Comparison of ENCODE assay signal across 17 cellular contexts in the genomic region with DNA sequence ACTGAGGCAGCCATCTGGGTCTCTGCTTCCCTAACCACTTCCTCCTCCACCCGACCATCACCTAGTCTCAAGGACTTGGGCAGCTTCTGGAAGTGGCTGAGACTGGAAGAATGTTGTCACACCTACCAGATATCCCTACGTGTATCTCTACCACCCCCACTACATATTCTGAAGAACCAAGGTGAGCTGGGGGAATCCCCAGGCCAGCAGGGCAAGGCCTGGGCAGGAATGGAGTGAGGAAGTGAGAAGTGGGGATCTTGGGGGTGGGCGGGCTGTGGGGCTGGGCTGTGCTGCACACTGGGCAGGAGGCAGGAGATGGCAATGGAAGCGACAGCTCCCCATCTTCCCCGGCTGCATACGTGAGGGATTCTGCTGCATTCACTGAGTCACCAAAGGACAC. TPM values are rescaled to one million over a fixed set of nuclear protein-coding genes. Genes with fewer than 3 reads are reported as not detected.
"Had no signal": no experiment of that assay in that cellular context is flagged by ENCODE, and none has a peak within 500 bp of the region (broad histone marks: within the 10 kb centered on the region; RNA-seq: fewer than 3 reads in every experiment).

No MANE protein-coding gene starts in this region.

- DNase-seq: activated CD4-positive, alpha-beta T cell treated with anti-CD3 and anti-CD28 coated beads for 4 hours; activated CD8-positive, alpha-beta memory T cell treated with anti-CD3 and anti-CD28 coated beads, Interleukin-2, amount 50 U/mL, for 4 hours; activated CD8-positive, alpha-beta T cell treated with anti-CD3 and anti-CD28 coated beads, Interleukin-2, amount 10 ng/mL, durations not matched to agents 7 days and 5 days; activated effector memory CD4-positive, alpha-beta T cell treated with anti-CD3 and anti-CD28 coated beads, Interleukin-2, amount 50 U/mL, for 16 hours; activated T-cell treated with anti-CD3 and anti-CD28 coated beads, Interleukin-2, amount 50 U/mL, for 48 hours; cortex of kidney; effector memory CD4-positive, alpha-beta T cell; right lobe of liver; spleen; T-helper 2 cell had no signal

- H3K4me1 ChIP-seq: prostate gland, right lobe of liver, spleen had no signal

- H3K4me3 ChIP-seq: prostate gland, right lobe of liver, spleen, transverse colon, vagina had no signal

- ATAC-seq: activated CD8-positive, alpha-beta T cell treated with anti-CD3 and anti-CD28 coated beads, Interleukin-2, amount 10 ng/mL, durations not matched to agents 7 days and 5 days; right lobe of liver; WTC11 had no signal

- H3K27ac ChIP-seq: right lobe of liver, vagina had no signal

- H3K36me3 Mint-ChIP-seq: activated naive CD4-positive, alpha-beta T cell treated with anti-CD3 and anti-CD28 coated beads, Interleukin-2, amount 50 U/mL, for 24 hours had no signal

- H3K4me3 Mint-ChIP-seq: activated CD8-positive, alpha-beta T cell treated with anti-CD3 and anti-CD28 coated beads, Interleukin-2, amount 10 ng/mL, durations not matched to agents 7 days and 5 days; activated naive CD4-positive, alpha-beta T cell treated with anti-CD3 and anti-CD28 coated beads, Interleukin-2, amount 50 U/mL, for 24 hours; central memory CD8-positive, alpha-beta T cell; nephron; WTC11 had no signal

- H3K9me3 ChIP-seq: prostate gland, right lobe of liver, transverse colon, vagina had no signal

- H3K9me3 Mint-ChIP-seq: activated naive CD4-positive, alpha-beta T cell treated with anti-CD3 and anti-CD28 coated beads, Interleukin-2, amount 50 U/mL, for 24 hours; central memory CD8-positive, alpha-beta T cell had no signal

- H3K27ac Mint-ChIP-seq: activated CD8-positive, alpha-beta T cell treated with anti-CD3 and anti-CD28 coated beads, Interleukin-2, amount 10 ng/mL, durations not matched to agents 7 days and 5 days; activated naive CD4-positive, alpha-beta T cell treated with anti-CD3 and anti-CD28 coated beads, Interleukin-2, amount 50 U/mL, for 24 hours; WTC11 had no signal

- H3K36me3 ChIP-seq: prostate gland, right lobe of liver, spleen, transverse colon, vagina had no signal

- H3K4me1 Mint-ChIP-seq: activated naive CD4-positive, alpha-beta T cell treated with anti-CD3 and anti-CD28 coated beads, Interleukin-2, amount 50 U/mL, for 24 hours; central memory CD8-positive, alpha-beta T cell had no signal

- H3K27me3 Mint-ChIP-seq: activated naive CD4-positive, alpha-beta T cell treated with anti-CD3 and anti-CD28 coated beads, Interleukin-2, amount 50 U/mL, for 24 hours had no signal

- H3K27me3 ChIP-seq: right lobe of liver, transverse colon, vagina had no signal

RNA-seq across cellular contexts. Expression of a gene that starts 17.5 kb away (rescaled TPM):
- total RNA-seq: activated CD8-positive, alpha-beta T cell treated with anti-CD3 and anti-CD28 coated beads, Interleukin-2, amount 10 ng/mL, durations not matched to agents 7 days and 5 days had no signal
